15 cellular contexts compared by ENCODE assay signal in genomic region chr1:158035014-158035413, GRCh38. TPM values are rescaled to one million over a fixed set of nuclear protein-coding genes. Genes with fewer than 3 reads are reported as not detected.
"Had no signal": no experiment of that assay in that cellular context is flagged by ENCODE, and none has a peak within 500 bp of the region (broad histone marks: within the 10 kb centered on the region; RNA-seq: fewer than 3 reads in every experiment).

No MANE protein-coding gene starts in this region.

- DNase-seq: activated CD4-positive, alpha-beta T cell treated with anti-CD3 and anti-CD28 coated beads, Interleukin-2, amount 50 U/mL, for 1 hour; activated T-cell treated with anti-CD3 and anti-CD28 coated beads, Interleukin-2, amount 50 U/mL, for 1 hour; amniotic stem cell; cerebellar nuclear complex; esophagus squamous epithelium; foreskin fibroblast; heart right ventricle; left lung had no signal

- H3K27me3 Mint-ChIP-seq: brain had no signal

- H3K36me3 ChIP-seq: left lung, vagina had no signal

- H3K27ac Mint-ChIP-seq: activated naive CD4-positive, alpha-beta T cell treated with anti-CD3 and anti-CD28 coated beads, Interleukin-2, amount 50 U/mL, for 24 hours; memory B cell had no signal

- H3K4me3 Mint-ChIP-seq: activated naive CD4-positive, alpha-beta T cell treated with anti-CD3 and anti-CD28 coated beads, Interleukin-2, amount 50 U/mL, for 24 hours; brain; memory B cell had no signal

- H3K9me3 Mint-ChIP-seq: activated naive CD4-positive, alpha-beta T cell treated with anti-CD3 and anti-CD28 coated beads, Interleukin-2, amount 50 U/mL, for 24 hours; brain; memory B cell had no signal

- H3K4me1 Mint-ChIP-seq: activated naive CD4-positive, alpha-beta T cell treated with anti-CD3 and anti-CD28 coated beads, Interleukin-2, amount 50 U/mL, for 24 hours; memory B cell had no signal

- H3K36me3 Mint-ChIP-seq: activated naive CD4-positive, alpha-beta T cell treated with anti-CD3 and anti-CD28 coated beads, Interleukin-2, amount 50 U/mL, for 24 hours; memory B cell had no signal

- H3K27ac ChIP-seq: left lung had no signal

- H3K9me3 ChIP-seq: esophagus squamous epithelium, heart right ventricle, left lung, tibial nerve, vagina had no signal

- H3K27me3 ChIP-seq: esophagus squamous epithelium, heart right ventricle, left lung, tibial nerve, vagina had no signal

- H3K4me3 ChIP-seq: esophagus squamous epithelium, heart right ventricle, left lung, skin epidermis, tibial nerve, vagina had no signal

RNA-seq across cellular contexts. Expression of gene KIRREL1, which starts 41.6 kb away (rescaled TPM):
- total RNA-seq: T-helper 2 cell treated with Interferon-gamma antibody and Interleukin-4, amounts not matched to agents 100 ng/mL and 5 ng/mL, for 36 hours had no signal
